In genomic region chr3:149564079-149564478, GRCh38 we compare ENCODE assay signal across 28 cellular contexts.
DNase-seq lines count a peak whose midpoint lies in the region; ATAC-seq, FAIRE-seq and TF ChIP-seq lines count a peak whose summit lies in the region.
"Had no signal": no experiment of that assay in that cellular context is flagged by ENCODE, and none has a peak within 500 bp of the region (broad histone marks: within the 10 kb centered on the region; RNA-seq: fewer than 3 reads in every experiment).

No MANE protein-coding gene starts in this region.

- peak overlapping the region; percentile 20 for H3K27ac Mint-ChIP-seq in progenitor cell of endocrine pancreas
- H3K27ac Mint-ChIP-seq: activated CD4-positive, alpha-beta T cell treated with anti-CD3 and anti-CD28 coated beads, Interleukin-2, amount 10 ng/mL, durations not matched to agents 24 days and 14 days; CD14-positive monocyte had no signal

- no peak overlapping the region for H3K4me2 ChIP-seq in GM23248 (ENCODE audit: unreplicated experiment)
- H3K4me2 ChIP-seq: hepatocyte had no signal

- H3K4me3 ChIP-seq in GM23248 (no peak overlapping the region), SJCRH30 (no peak overlapping the region), fibroblast of villous mesenchyme (ENCODE audit: low read depth, low read length) (no peak overlapping the region)
- H3K4me3 ChIP-seq: GM12878, hepatocyte, prostate gland, testis had no signal

- no peaks in the 10 kb centered on the region for H4K20me1 ChIP-seq in GM23248 (ENCODE audit: insufficient read depth)

- H3K4me1 ChIP-seq in GM23248 (ENCODE audit: insufficient read depth), result peaks cover 22% of the 10 kb centered on the region
- peaks cover 38% of the 10 kb centered on the region for H3K4me1 ChIP-seq in SJCRH30
- H3K4me1 ChIP-seq: prostate gland had no signal

- H3K36me3 Mint-ChIP-seq in progenitor cell of endocrine pancreas (ENCODE audit: insufficient read depth), result no peaks in the 10 kb centered on the region
- H3K36me3 Mint-ChIP-seq: CD14-positive monocyte had no signal

- H3K9me3 ChIP-seq in GM23248 (ENCODE audit: low read depth) (no peaks in the 10 kb centered on the region), SJCRH30 (replicated peaks) (no peaks in the 10 kb centered on the region)
- H3K9me3 ChIP-seq: neutrophil, prostate gland, testis had no signal

- DNase-seq in GM23248 (peak; percentile 36), SJCRH30 (peak; percentile 32 to 54), fibroblast of villous mesenchyme (ENCODE audit: low read depth) (peak; percentile 48), progenitor cell of endocrine pancreas (ENCODE audit: low spot score, unreplicated experiment) (no peak), NCI-H1105 treated with DMSO at 0.1 percent for 48 hours (lab: John Stamatoyannopoulos, UW) (no peak), UCSD-AML1 (lab: John Stamatoyannopoulos, UW; ENCODE audit: unreplicated experiment) (no peak), D721Med (ENCODE audit: insufficient read length, low spot score) (no peak)
- DNase-seq: activated CD4-positive, alpha-beta T cell treated with anti-CD3 and anti-CD28 coated beads, Interleukin-2, amount 10 ng/mL, durations not matched to agents 24 days and 14 days; activated T-cell treated with anti-CD3 and anti-CD28 coated beads, Interleukin-2, amount 50 U/mL, for 48 hours; effector CD8-positive, alpha-beta T cell; erythroblast; NCI-H1092 treated with DMSO at 0.1 percent for 48 hours; NCI-H2081; NCI-H345; NCI-H82; stimulated activated naive CD8-positive, alpha-beta T cell treated with anti-CD3 and anti-CD28 coated beads, Interleukin-15, Interleukin-2, amounts not matched to agents 100 U/mL and 50 U/mL, for 24 hours; testis had no signal

- no peak overlapping the region for H2AFZ ChIP-seq in GM23248
- H2AFZ ChIP-seq: hepatocyte had no signal

- peaks cover 17% of the 10 kb centered on the region for H3F3A ChIP-seq in GM23248 (ENCODE audit: insufficient read depth)

- in situ Hi-C loops in GM23248 (cut with MboI), result no loop called here

- H3K9ac ChIP-seq in GM23248, result no peak overlapping the region

- H3K27me3 ChIP-seq in GM23248 (replicated peaks; ENCODE audit: insufficient read depth), result no peaks in the 10 kb centered on the region
- no peaks in the 10 kb centered on the region for H3K27me3 ChIP-seq in SJCRH30
- H3K27me3 ChIP-seq: hepatocyte, testis had no signal

- TF ChIP-seq CTCF in fibroblast of villous mesenchyme (IDR thresholded peaks at IDR 0.05; ENCODE audit: insufficient read depth, low read depth, low read length) (no peak), progenitor cell of endocrine pancreas (IDR thresholded peaks at IDR 0.05; ENCODE audit: unreplicated experiment) (no peak), D721Med (IDR thresholded peaks at IDR 0.05; ENCODE audit: insufficient read depth, missing control alignments) (no peak)

- H3K27ac ChIP-seq in GM23248 (no peak overlapping the region; the same call in 1 of the 2 replicates), SJCRH30 (peak overlapping the region; percentile 93)
- H3K27ac ChIP-seq: hepatocyte, HL-60, neutrophil, prostate gland, testis, VCaP had no signal

- no peak for ATAC-seq in GM21825 (IDR thresholded peaks at IDR 0.05; ENCODE audit: unreplicated experiment)
- ATAC-seq: GM12878; Right ventricle myocardium inferior; stimulated activated naive CD8-positive, alpha-beta T cell treated with anti-CD3 and anti-CD28 coated beads, Interleukin-15, Interleukin-2, amounts not matched to agents 100 U/mL and 50 U/mL, for 24 hours had no signal

- no peaks in the 10 kb centered on the region for H3K9me3 Mint-ChIP-seq in progenitor cell of endocrine pancreas (ENCODE audit: low read depth)
- H3K9me3 Mint-ChIP-seq: activated CD4-positive, alpha-beta T cell treated with anti-CD3 and anti-CD28 coated beads, Interleukin-2, amount 10 ng/mL, durations not matched to agents 24 days and 14 days had no signal

- no peaks in the 10 kb centered on the region for H3K27me3 Mint-ChIP-seq in progenitor cell of endocrine pancreas

- no peaks in the 10 kb centered on the region for H3K9me2 ChIP-seq in GM23248 (ENCODE audit: insufficient read depth)

- no peak for FAIRE-seq in D721Med (lab: Jason Lieb, UNC)
- FAIRE-seq: frontal cortex, GM12878, urothelium cell line had no signal

- H3K4me1 Mint-ChIP-seq in progenitor cell of endocrine pancreas (ENCODE audit: low read depth), result peaks cover 5% of the 10 kb centered on the region
- H3K4me1 Mint-ChIP-seq: activated CD4-positive, alpha-beta T cell treated with anti-CD3 and anti-CD28 coated beads, Interleukin-2, amount 10 ng/mL, durations not matched to agents 24 days and 14 days; CD14-positive monocyte had no signal

- WGBS in GM23248 (ENCODE audit: low coverage in 1 of 2, low lambda C conversion rate in 2 of 2, missing lambda C conversion rate in 2 of 2), 2 experiments, result 94 to 98% methylated on average over 2 of the region's 2 CpGs

- no peak overlapping the region for H3K4me3 Mint-ChIP-seq in progenitor cell of endocrine pancreas (ENCODE audit: low read depth)
- H3K4me3 Mint-ChIP-seq: activated CD4-positive, alpha-beta T cell treated with anti-CD3 and anti-CD28 coated beads, Interleukin-2, amount 10 ng/mL, durations not matched to agents 24 days and 14 days; CD14-positive monocyte had no signal

- H3K79me2 ChIP-seq in GM23248 (ENCODE audit: insufficient read depth), result peaks cover 98% of the 10 kb centered on the region

- H3K36me3 ChIP-seq in GM23248 (ENCODE audit: low read depth) (no peaks in the 10 kb centered on the region), SJCRH30 (no peaks in the 10 kb centered on the region; the same call in 1 of the 2 replicates)
- H3K36me3 ChIP-seq: neutrophil, prostate gland had no signal

Comparison
In these comparisons a context has a peak if more than half of its experiments do, and no peak if none do; other contexts are left out.
1. DNase-seq: peak in GM23248 (single experiment), SJCRH30 (2 of 2) and fibroblast of villous mesenchyme (single experiment); none in progenitor cell of endocrine pancreas (single experiment), NCI-H1105 treated with DMSO at 0.1 percent for 48 hours (single experiment), UCSD-AML1 (single experiment) and D721Med (single experiment).